Comparison of ENCODE assay signal across 16 cellular contexts in genomic region chr10:113000876-113001598, GRCh38. TPM values are rescaled to one million over a fixed set of nuclear protein-coding genes. Genes with fewer than 3 reads are reported as not detected.
DNase-seq lines count a peak whose midpoint lies in the region; ATAC-seq, FAIRE-seq and TF ChIP-seq lines count a peak whose summit lies in the region.
"Had no signal": no experiment of that assay in that cellular context is flagged by ENCODE, and none has a peak within 500 bp of the region (broad histone marks: within the 10 kb centered on the region; RNA-seq: fewer than 3 reads in every experiment).

No MANE protein-coding gene starts in this region.

- no peak overlapping the region for H3K27ac ChIP-seq in left lung
- peak overlapping the region in 3 of 5 donors; percentile 8 to 29 (median 8) for H3K27ac ChIP-seq in stomach
- H3K27ac ChIP-seq in brain microvascular endothelial cell, result no peak overlapping the region

- peak; percentile 89 for ATAC-seq in esophagus mucosa
- ATAC-seq in left lung, result peak; percentile 92
- no peak for ATAC-seq in HG03280 (IDR thresholded peaks at IDR 0.05; ENCODE audit: unreplicated experiment)
- ATAC-seq: natural killer cell had no signal

- TF ChIP-seq POLR2A in stomach (IDR thresholded peaks at IDR 0.05) (no peak), GM12891 (IDR thresholded peaks at IDR 0.05; ENCODE audit: low read depth, low read length) (no peak)

- intact Hi-C loops in left lung (cut with DNase I) (no loop called here), stomach (cut with DNase I; ENCODE audit: low total_unique reads) (no loop called here)

- H3K36me3 ChIP-seq in left lung (no peaks in the 10 kb centered on the region), stomach (peaks cover 0 to 5% (median 0%) of the 10 kb centered on the region in 4 donors), brain microvascular endothelial cell (replicated peaks) (no peaks in the 10 kb centered on the region)

- H3K9me3 ChIP-seq in left lung (no peaks in the 10 kb centered on the region), stomach (no peaks in the 10 kb centered on the region)

- no peak for TF ChIP-seq CTCF in left lung (IDR thresholded peaks at IDR 0.05)
- no peak for TF ChIP-seq CTCF in stomach (IDR thresholded peaks at IDR 0.05)
- no peak for TF ChIP-seq CTCF in brain microvascular endothelial cell (IDR thresholded peaks at IDR 0.05; ENCODE audit: low read depth, low read length, missing control alignments)

- WGBS in stomach, 5 donors, result 60 to 80% (median 72%) methylated on average over 14 of the region's 14 CpGs

- in situ Hi-C loops in brain microvascular endothelial cell (cut with HindIII; ENCODE audit: low pct_ligation_motif_present, low sequenced_read_pairs), result no loop called here

- H3K27me3 ChIP-seq in left lung (no peaks in the 10 kb centered on the region), stomach (no peaks in the 10 kb centered on the region), brain microvascular endothelial cell (replicated peaks) (no peaks in the 10 kb centered on the region)

- no peak for TF ChIP-seq EP300 in stomach (IDR thresholded peaks at IDR 0.05)

- H3K4me3 ChIP-seq in left lung (no peak overlapping the region), stomach (no peak overlapping the region), brain microvascular endothelial cell (ENCODE audit: low read depth, low read length) (no peak overlapping the region)

- DNase-seq in M059J (ENCODE audit: low read depth) (peak; percentile 26), left lung (no peak), stomach (no peak), GM12891 (ENCODE audit: insufficient read length, low spot score) (no peak), brain microvascular endothelial cell (no peak)
- DNase-seq in stimulated activated CD4-positive, alpha-beta T cell treated with anti-CD3 and anti-CD28 coated beads, Interleukin-4, amount 100 ng/mL, for 4 hours, result no peak
- DNase-seq: activated CD8-positive, alpha-beta memory T cell treated with anti-CD3 and anti-CD28 coated beads, Interleukin-2, amount 50 U/mL, for 48 hours; CD4-positive, CD25-positive, alpha-beta regulatory T cell; central memory CD4-positive, alpha-beta T cell; natural killer cell; NCI-H446 treated with DMSO at 0.1 percent for 48 hours; SHP77; stimulated activated CD4-positive, alpha-beta T cell treated with anti-CD3 and anti-CD28 coated beads, Interleukin-2, amount 100 ng/mL, for 48 hours had no signal

- FAIRE-seq in GM12891 (lab: Jason Lieb, UNC), result no peak
- FAIRE-seq: TTC549 had no signal

- H3K4me1 ChIP-seq in left lung (peaks cover 0 to 16% of the 10 kb centered on the region in 2 donors), stomach (peaks cover 11 to 89% (median 60%) of the 10 kb centered on the region in 4 donors)

TF ChIP-seq in GM12891, 5 proteins besides CTCF, POLR2A, EP300 and RAD21:
- TF ChIP-seq SPI1 (IDR thresholded peaks at IDR 0.05; ENCODE audit: low read depth, low read length), result no peak
- TF ChIP-seq PAX5 (IDR thresholded peaks at IDR 0.05; ENCODE audit: insufficient read depth, low read length, severe bottlenecking), result no peak
- no peak for TF ChIP-seq POU2F2 (IDR thresholded peaks at IDR 0.05; ENCODE audit: low read depth, low read length)
- no peak for TF ChIP-seq TAF1 (IDR thresholded peaks at IDR 0.05; ENCODE audit: low read depth, low read length)
- no peak for TF ChIP-seq POLR2AphosphoS5 (IDR thresholded peaks at IDR 0.05; ENCODE audit: low read depth, low read length)

RNA-seq across cellular contexts. Expression of gene TCF7L2, which starts 51.0 kb away (rescaled TPM):
- 0.34 and 2.6 TPM in 2 replicates for total RNA-seq in M059J (2014; rRNA removed; shearing (Covaris generic))
- total RNA-seq in esophagus mucosa (10.8 TPM), left lung (10 to 100 TPM; 25.1 to 27.7 TPM), stomach (100 to 1,000 TPM in 2 of 5 donors, 10 to 100 TPM in 3; 34.1 to 179 (median 89.9) TPM)
- 10 to 100 TPM in 1 of 3 donors, 1 to 10 TPM in 2; 6.7 to 11.5 (median 9.2) TPM for polyA plus RNA-seq in stomach
- polyA plus RNA-seq in GM12891 (2012; ENCODE audit: low read depth, missing spikeins), result 0.53 TPM

Comparison
In these comparisons a context has a peak if more than half of its experiments do, and no peak if none do; other contexts are left out.
1. H3K27ac ChIP-seq: peak in stomach (3 of 5); none in left lung (0 of 2) and brain microvascular endothelial cell (single experiment).